27 cellular contexts compared by ENCODE assay signal in the genomic region with DNA sequence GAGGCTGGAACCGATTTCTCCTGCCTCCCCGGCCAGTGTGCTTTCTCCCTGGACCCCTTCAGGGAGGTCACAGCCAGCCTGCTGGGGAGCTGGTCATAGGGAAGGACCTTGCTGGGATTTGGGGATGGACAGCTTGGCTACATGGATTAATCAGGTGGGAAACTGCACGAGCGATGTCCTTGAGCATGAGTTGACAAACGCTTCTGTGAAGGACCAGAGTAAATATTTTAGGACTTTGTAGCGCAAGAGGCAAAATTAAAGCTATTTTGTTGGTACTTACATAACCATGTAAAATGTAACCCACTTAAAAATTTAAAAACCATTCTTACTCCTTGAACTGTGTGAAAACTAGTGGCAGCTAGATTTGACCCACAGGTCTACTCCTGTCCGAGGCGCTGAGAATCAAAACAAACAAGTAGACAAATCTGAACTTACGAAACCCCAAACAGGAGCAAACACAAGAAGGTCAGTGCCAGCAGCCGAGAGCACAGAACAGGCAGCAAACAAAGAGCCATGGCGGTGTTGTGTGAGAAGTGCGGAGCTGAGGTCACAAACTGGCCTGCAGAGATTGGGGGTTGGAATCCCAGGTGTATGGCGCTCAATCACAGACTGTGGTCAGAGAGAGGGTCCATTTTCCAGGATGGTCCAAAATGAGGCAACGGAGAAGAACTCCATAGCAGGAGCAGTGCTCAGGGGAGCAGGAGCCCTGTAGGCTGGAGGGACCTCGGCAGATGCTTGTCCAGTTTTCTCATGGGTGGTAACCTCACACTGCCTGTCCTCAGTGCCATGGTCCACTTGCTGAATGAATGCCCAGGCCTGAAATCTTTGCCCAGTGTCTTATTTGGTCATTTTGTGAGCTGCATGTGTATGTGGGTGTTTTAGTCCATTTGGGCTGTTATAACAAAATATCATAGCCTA.
"Had no signal": no experiment of that assay in that cellular context is flagged by ENCODE, and none has a peak within 500 bp of the region (broad histone marks: within the 10 kb centered on the region; RNA-seq: fewer than 3 reads in every experiment).

No MANE protein-coding gene starts in this region.

- H3K27me3 ChIP-seq: brain microvascular endothelial cell, esophagus squamous epithelium, gastroesophageal sphincter had no signal

- H3K9me3 ChIP-seq: esophagus squamous epithelium, gastroesophageal sphincter had no signal

- ATAC-seq: activated T-cell treated with anti-CD3 and anti-CD28 coated beads, Interleukin-2, amount 50 U/mL, for 4 hours; activated T-helper 17 cell treated with anti-CD3 and anti-CD28 coated beads, Interleukin-2, amount 50 U/mL, for 72 hours; gastroesophageal sphincter had no signal

- H3K4me3 ChIP-seq: esophagus squamous epithelium, gastroesophageal sphincter had no signal

- FAIRE-seq: astrocyte, colon, endometrium, endothelial cell of umbilical vein had no signal

- H3K36me3 ChIP-seq: brain microvascular endothelial cell, esophagus squamous epithelium, gastroesophageal sphincter had no signal

- DNase-seq: activated CD4-positive, alpha-beta memory T cell treated with anti-CD3 and anti-CD28 coated beads, Interleukin-2, amount 10 ng/mL, durations not matched to agents 7 days and 5 days; activated CD4-positive, alpha-beta T cell treated with anti-CD3 and anti-CD28 coated beads for 1 hour; activated CD4-positive, alpha-beta T cell treated with anti-CD3 and anti-CD28 coated beads for 4 hours; activated CD4-positive, alpha-beta T cell treated with anti-CD3 and anti-CD28 coated beads, Interleukin-2, amount 10 ng/mL, durations not matched to agents 7 days and 5 days; activated CD4-positive, alpha-beta T cell treated with anti-CD3 and anti-CD28 coated beads, Interleukin-2, amount 50 U/mL, for 4 hours; activated CD8-positive, alpha-beta memory T cell treated with anti-CD3 and anti-CD28 coated beads for 24 hours; activated effector memory CD4-positive, alpha-beta T cell treated with Interleukin-2 at 50 U/mL for 16 hours; activated gamma-delta T cell treated with Interleukin-2 at 50 U/mL for 16 hours; activated naive CD4-positive, alpha-beta T cell treated with anti-CD3 and anti-CD28 coated beads, Interleukin-2, amount 50 U/mL, for 16 hours; activated naive CD4-positive, alpha-beta T cell treated with Interleukin-2 at 50 U/mL for 16 hours; activated T-cell treated with anti-CD3 and anti-CD28 coated beads, Interleukin-2, amount 50 U/mL, for 4 hours; amniotic stem cell; anterior cingulate cortex; brain microvascular endothelial cell; caudate nucleus; cortex of kidney; effector CD8-positive, alpha-beta T cell; esophagus squamous epithelium; foreskin melanocyte; T-helper 2 cell had no signal

- H3K27ac ChIP-seq: brain microvascular endothelial cell, epithelial cell of prostate, esophagus squamous epithelium, gastroesophageal sphincter had no signal
